ENCODE assay signal across 13 cellular contexts in the genomic region with DNA sequence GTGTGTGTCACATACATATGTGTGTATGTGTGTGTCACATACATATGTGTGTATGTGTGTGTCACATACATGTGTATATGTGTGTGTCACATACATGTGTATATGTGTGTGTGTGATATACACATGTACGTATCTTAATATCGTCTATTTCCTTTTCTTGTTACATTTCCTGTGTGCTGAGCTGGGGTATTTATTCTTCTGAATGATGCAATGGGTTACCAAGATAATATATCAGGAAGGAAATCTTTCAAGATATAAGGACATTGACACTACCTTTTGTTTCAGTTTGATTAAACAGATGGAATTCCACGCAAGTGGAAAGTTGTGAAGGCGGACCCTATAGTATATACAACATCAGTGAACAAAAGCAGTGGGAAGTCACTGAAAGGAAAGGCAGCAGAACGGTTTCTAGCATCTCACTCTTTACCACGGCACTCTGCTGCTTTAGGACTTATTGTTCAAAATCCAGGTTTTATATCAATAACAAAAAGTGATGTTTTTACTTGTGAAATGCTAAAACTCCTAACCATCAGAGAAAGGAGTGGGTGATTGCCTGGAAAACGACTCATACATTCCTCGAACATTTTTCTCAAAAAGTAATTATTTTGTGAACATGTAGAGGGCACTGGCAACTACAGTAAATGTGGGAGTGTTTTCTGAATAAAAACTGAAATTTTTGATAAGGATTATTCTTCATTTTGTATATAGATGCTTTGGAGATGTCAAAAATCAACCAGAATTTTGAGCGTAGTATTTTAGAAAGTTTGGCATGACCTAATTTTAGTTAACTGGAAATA. TPM values are rescaled to one million over a fixed set of nuclear protein-coding genes. Genes with fewer than 3 reads are reported as not detected.
DNase-seq lines count a peak whose midpoint lies in the region; ATAC-seq and TF ChIP-seq lines count a peak whose summit lies in the region.
"Had no signal": no experiment of that assay in that cellular context is flagged by ENCODE, and none has a peak within 500 bp of the region (broad histone marks: within the 10 kb centered on the region; RNA-seq: fewer than 3 reads in every experiment).

No MANE protein-coding gene starts in this region.

- DNase-seq in stimulated activated CD4-positive, alpha-beta T cell treated with anti-CD3 and anti-CD28 coated beads, Interleukin-2, amount 100 ng/mL, for 4 hours (ENCODE audit: low read depth) = peak; percentile 28
- no peak for DNase-seq in stimulated activated CD4-positive, alpha-beta T cell treated with anti-CD3 and anti-CD28 coated beads, Interleukin-1b, Interleukin-23, amount 100 ng/mL, for 48 hours
- no peak for DNase-seq in activated T-cell treated with anti-CD3 and anti-CD28 coated beads, Interleukin-2, amount 50 U/mL, for 72 hours
- peak; percentile 54 for DNase-seq in fibroblast of peridontal ligament (ENCODE audit: extremely low read depth)
- no peak for DNase-seq in uterus
- no peak for DNase-seq in NCI-H2196 treated with DMSO at 0.1 percent for 48 hours (lab: John Stamatoyannopoulos, UW; ENCODE audit: unreplicated experiment)
- no peak for DNase-seq in left cardiac atrium
- no peak for DNase-seq in middle frontal gyrus (ENCODE audit: extremely low spot score, low spot score)
- DNase-seq: activated CD4-positive, CD25-positive, alpha-beta regulatory T cell treated with anti-CD3 and anti-CD28 coated beads, Interleukin-2, amount 50 U/mL, for 72 hours; DND-41; posterior cingulate gyrus had no signal

- H3K4me1 Mint-ChIP-seq in activated T-cell treated with anti-CD3 and anti-CD28 coated beads, Interleukin-2, amount 50 U/mL, for 72 hours (ENCODE audit: low read depth) = peaks cover 94% of the 10 kb centered on the region

- peaks cover 7 to 13% of the 10 kb centered on the region in 2 donors for H3K4me1 ChIP-seq in uterus

- H3K27ac Mint-ChIP-seq in activated T-cell treated with anti-CD3 and anti-CD28 coated beads, Interleukin-2, amount 50 U/mL, for 72 hours = peak overlapping the region; percentile 99
- H3K27ac Mint-ChIP-seq: dendritic cell treated with granulocyte-macrophage colony-stimulating factor and Interleukin-4, amounts not matched to agents 40 ng/mL and 50 ng/mL, for 4 days had no signal

- peak overlapping the region; percentile 67 to 86 for H3K4me3 Mint-ChIP-seq in activated T-cell treated with anti-CD3 and anti-CD28 coated beads, Interleukin-2, amount 50 U/mL, for 72 hours
- H3K4me3 Mint-ChIP-seq: dendritic cell treated with granulocyte-macrophage colony-stimulating factor and Interleukin-4, amounts not matched to agents 40 ng/mL and 50 ng/mL, for 4 days had no signal

- no peaks in the 10 kb centered on the region for H3K9me3 ChIP-seq in uterus

- no peak overlapping the region for H3K4me3 ChIP-seq in uterus

- no peaks in the 10 kb centered on the region for H3K27me3 ChIP-seq in uterus

- peaks cover 6% of the 10 kb centered on the region for H3K27me3 Mint-ChIP-seq in activated T-cell treated with anti-CD3 and anti-CD28 coated beads, Interleukin-2, amount 50 U/mL, for 72 hours (ENCODE audit: low read depth)

- intact Hi-C loops in uterus (cut with DNase I; ENCODE audit: low total_unique reads) = no loop called here
- intact Hi-C loops in left cardiac atrium (cut with DNase I) = no loop called here

- H3K36me3 ChIP-seq in uterus = no peaks in the 10 kb centered on the region

- TF ChIP-seq POLR2A in uterus (IDR thresholded peaks at IDR 0.05) = no peak

- TF ChIP-seq CTCF in uterus (IDR thresholded peaks at IDR 0.05) = no peak

- peak; percentile 27 to 35 for ATAC-seq in activated T-cell treated with anti-CD3 and anti-CD28 coated beads, Interleukin-2, amount 50 U/mL, for 72 hours (replicated peaks in 1 of 2)
- ATAC-seq in left cardiac atrium = no peak

- no peaks in the 10 kb centered on the region for H3K9me3 Mint-ChIP-seq in activated T-cell treated with anti-CD3 and anti-CD28 coated beads, Interleukin-2, amount 50 U/mL, for 72 hours
- H3K9me3 Mint-ChIP-seq: dendritic cell treated with granulocyte-macrophage colony-stimulating factor and Interleukin-4, amounts not matched to agents 40 ng/mL and 50 ng/mL, for 4 days had no signal

- H3K27ac ChIP-seq in uterus = peak overlapping the region; percentile 27 to 90

- peaks cover 2 to 12% of the 10 kb centered on the region in 2 donors for H3K36me3 Mint-ChIP-seq in activated T-cell treated with anti-CD3 and anti-CD28 coated beads, Interleukin-2, amount 50 U/mL, for 72 hours (ENCODE audit: insufficient read depth in 2 of 2)

RNA-seq across cellular contexts. Expression of a gene that starts 43.1 kb away (rescaled TPM):
- total RNA-seq in activated T-cell treated with anti-CD3 and anti-CD28 coated beads, Interleukin-2, amount 50 U/mL, for 72 hours = 10 to 100 TPM; 14.2 to 26.0 TPM
- total RNA-seq in uterus (not detected), left cardiac atrium (not detected)
- total RNA-seq: mesenteric fat pad had no signal

Comparison
In these comparisons a context has a peak if more than half of its experiments do, and no peak if none do; other contexts are left out.
1. DNase-seq: peak in stimulated activated CD4-positive, alpha-beta T cell treated with anti-CD3 and anti-CD28 coated beads, Interleukin-2, amount 100 ng/mL, for 4 hours (single experiment) and fibroblast of peridontal ligament (single experiment); none in stimulated activated CD4-positive, alpha-beta T cell treated with anti-CD3 and anti-CD28 coated beads, Interleukin-1b, Interleukin-23, amount 100 ng/mL, for 48 hours (single experiment), activated T-cell treated with anti-CD3 and anti-CD28 coated beads, Interleukin-2, amount 50 U/mL, for 72 hours (0 of 2), uterus (0 of 2), NCI-H2196 treated with DMSO at 0.1 percent for 48 hours (single experiment), left cardiac atrium (single experiment) and middle frontal gyrus (single experiment).
2. ATAC-seq: peak in activated T-cell treated with anti-CD3 and anti-CD28 coated beads, Interleukin-2, amount 50 U/mL, for 72 hours (2 of 2); none in left cardiac atrium (0 of 2).
3. RNA of a gene that starts 43.1 kb away (total RNA-seq): 14.2 to 26.0 TPM in activated T-cell treated with anti-CD3 and anti-CD28 coated beads, Interleukin-2, amount 50 U/mL, for 72 hours; not detected in uterus and not detected in left cardiac atrium; every median in the first group is over 10 times any median in the second.